Comparison of ENCODE assay signal across 1 cellular context in genomic region chrX:63453571-63453970, GRCh38.
TF ChIP-seq lines count a peak whose summit lies in the region.

No MANE protein-coding gene starts in this region.

TF ChIP-seq in HepG2, 621 proteins besides CTCF, POLR2A, EP300 and RAD21 (continued from another document):
- TF ChIP-seq ZBTB33 (CRISPR knock-in tag; IDR thresholded peaks at IDR 0.05) = 0 out of 2 replicates have a peak, but pooled peaks have one; percentile 40
- no peak for TF ChIP-seq ZFP62 (CRISPR knock-in tag; IDR thresholded peaks at IDR 0.05)
- no peak for TF ChIP-seq ZNF407 (CRISPR knock-in tag; IDR thresholded peaks at IDR 0.05; ENCODE audit: not compliant biosample characterization)
- TF ChIP-seq MYPOP (CRISPR knock-in tag; IDR thresholded peaks at IDR 0.05) = no peak
- TF ChIP-seq ZBTB3 (CRISPR knock-in tag; IDR thresholded peaks at IDR 0.05; ENCODE audit: borderline replicate concordance, low read depth) = no peak
- 0 out of 2 replicates have a peak, but pooled peaks have one; percentile 23 for TF ChIP-seq ZMYM4 (CRISPR knock-in tag; IDR thresholded peaks at IDR 0.05)
- TF ChIP-seq CCDC6 (CRISPR knock-in tag; IDR thresholded peaks at IDR 0.05) = no peak
- TF ChIP-seq NR2F6 (IDR thresholded peaks at IDR 0.05) = no peak
- TF ChIP-seq NR2F6 (CRISPR knock-in tag; IDR thresholded peaks at IDR 0.05) = 0 out of 2 replicates have a peak, but pooled peaks have one; percentile 9
- peak; percentile 63 for TF ChIP-seq HNF4A (CRISPR knock-in tag; IDR thresholded peaks at IDR 0.05)
- TF ChIP-seq REPIN1 (CRISPR knock-in tag; IDR thresholded peaks at IDR 0.05; ENCODE audit: borderline replicate concordance, low read depth) = no peak
- TF ChIP-seq ZNF142 (CRISPR knock-in tag; IDR thresholded peaks at IDR 0.05) = no peak
- TF ChIP-seq E2F5 (CRISPR knock-in tag; conservative IDR thresholded peaks at IDR 0.05) = no peak
- no peak for TF ChIP-seq ZNF367 (CRISPR knock-in tag; IDR thresholded peaks at IDR 0.05; ENCODE audit: borderline replicate concordance)
- peak; percentile 8; the same call in 1 of the 2 replicates for TF ChIP-seq CEBPB (IDR thresholded peaks at IDR 0.05; ENCODE audit: borderline replicate concordance, low read depth, low read length)
- TF ChIP-seq SOX6 (IDR thresholded peaks at IDR 0.05) = no peak
- TF ChIP-seq SOX6 (CRISPR knock-in tag; IDR thresholded peaks at IDR 0.05) = peak; percentile 18; the same call in 1 of the 2 replicates
- TF ChIP-seq TCF7 (IDR thresholded peaks at IDR 0.05; ENCODE audit: low read depth) = peak; percentile 44
- no peak for TF ChIP-seq NFIC (IDR thresholded peaks at IDR 0.05; ENCODE audit: low read length)
- TF ChIP-seq HNRNPK (IDR thresholded peaks at IDR 0.05; ENCODE audit: low read depth, low read length, poor library complexity, severe bottlenecking) = no peak
- no peak for TF ChIP-seq ZNF883 (CRISPR knock-in tag; IDR thresholded peaks at IDR 0.05; ENCODE audit: not compliant biosample characterization)
- no peak for TF ChIP-seq ZNF891 (CRISPR knock-in tag; IDR thresholded peaks at IDR 0.05)
- TF ChIP-seq HOXA5 (CRISPR knock-in tag; IDR thresholded peaks at IDR 0.05) = no peak
- TF ChIP-seq ZNF253 (CRISPR knock-in tag; IDR thresholded peaks at IDR 0.05; ENCODE audit: borderline replicate concordance) = no peak
- no peak for TF ChIP-seq ZNF879 (CRISPR knock-in tag; IDR thresholded peaks at IDR 0.05)
- peak; percentile 19; the same call in 1 of the 2 replicates for TF ChIP-seq CEBPG (CRISPR knock-in tag; IDR thresholded peaks at IDR 0.05)
- TF ChIP-seq SOX13 (IDR thresholded peaks at IDR 0.05) = no peak
- peak in 1 of 2 experiments; percentile 49; a peak in 1 of 4 replicates for TF ChIP-seq SOX13 (CRISPR knock-in tag; conservative IDR thresholded peaks at IDR 0.05 in 1 of 2, IDR thresholded peaks at IDR 0.05 in 1 of 2)
- no peak for TF ChIP-seq ZNF3 (CRISPR knock-in tag; IDR thresholded peaks at IDR 0.05)
- no peak for TF ChIP-seq MTA3 (CRISPR knock-in tag; IDR thresholded peaks at IDR 0.05)
- TF ChIP-seq NFRKB (IDR thresholded peaks at IDR 0.05) = no peak
- no peak for TF ChIP-seq SRSF9 (IDR thresholded peaks at IDR 0.05; ENCODE audit: borderline replicate concordance, insufficient read depth, low read depth, low read length, poor library complexity, severe bottlenecking)
- TF ChIP-seq FOSL2 (CRISPR knock-in tag; IDR thresholded peaks at IDR 0.05) = peak; percentile 57; the same call in 1 of the 2 replicates
- TF ChIP-seq ZNF660 (CRISPR knock-in tag; IDR thresholded peaks at IDR 0.05; ENCODE audit: borderline replicate concordance, low read depth) = no peak
- TF ChIP-seq HNF4G (IDR thresholded peaks at IDR 0.05; ENCODE audit: borderline replicate concordance, low read depth, low read length) = 0 out of 2 replicates have a peak, but pooled peaks have one; percentile 17
- TF ChIP-seq HNF4G (CRISPR knock-in tag; IDR thresholded peaks at IDR 0.05; ENCODE audit: borderline replicate concordance, low read depth) = no peak
- TF ChIP-seq IRF2 (CRISPR knock-in tag; IDR thresholded peaks at IDR 0.05) = no peak
